Comparison of ENCODE assay signal across 8 cellular contexts in the genomic region with DNA sequence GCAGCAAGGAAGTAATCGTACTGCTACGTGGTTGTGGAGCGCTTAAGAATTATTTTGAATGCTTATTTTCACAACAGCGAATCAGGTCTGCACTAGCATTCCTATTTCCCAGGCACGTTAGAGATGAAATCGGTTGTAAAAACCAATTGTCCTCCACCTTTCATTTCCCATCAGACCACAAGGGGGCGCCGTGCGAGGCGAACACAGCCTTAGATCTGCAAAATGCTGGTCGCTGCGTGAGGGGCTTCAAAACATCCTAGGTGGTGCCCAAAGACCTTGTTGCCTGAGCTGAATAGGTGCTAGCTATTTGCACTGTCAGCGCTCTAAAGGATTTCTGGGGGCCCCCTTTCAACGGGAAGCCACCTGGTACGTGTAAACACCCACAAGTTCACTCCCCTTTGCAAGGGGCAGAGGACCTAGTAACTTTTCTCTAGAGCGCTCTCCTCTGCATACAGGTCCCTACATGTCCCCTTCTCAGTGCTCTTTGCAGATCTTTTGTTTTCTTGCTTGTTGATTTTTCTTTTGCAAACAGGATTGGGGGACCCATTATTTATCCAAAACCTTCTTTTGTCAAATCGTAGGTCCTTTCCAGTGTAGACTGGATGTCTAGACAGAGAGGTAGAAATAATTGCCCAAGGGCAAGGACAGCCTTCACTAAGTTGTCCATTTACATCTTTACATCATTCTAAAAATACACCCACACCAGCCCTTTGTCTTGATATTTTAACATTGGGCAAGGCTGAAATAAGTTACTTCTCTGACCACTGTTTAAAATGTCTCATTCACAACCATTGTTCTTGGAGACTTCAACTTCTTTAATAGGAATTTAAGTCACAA. TPM values are rescaled to one million over a fixed set of nuclear protein-coding genes. Genes with fewer than 3 reads are reported as not detected.
DNase-seq lines count a peak whose midpoint lies in the region; ATAC-seq and TF ChIP-seq lines count a peak whose summit lies in the region.

No MANE protein-coding gene starts in this region.

- intact Hi-C loops in right lobe of liver (cut with DNase I), result no loop called here

- H3K27ac ChIP-seq in right lobe of liver, result no peak overlapping the region

- no peak for TF ChIP-seq POLR2A in right lobe of liver (IDR thresholded peaks at IDR 0.05)

- peaks cover 17% of the 10 kb centered on the region for H3K4me1 Mint-ChIP-seq in central memory CD8-positive, alpha-beta T cell

- no peaks in the 10 kb centered on the region for H3K9me3 ChIP-seq in right lobe of liver

- ATAC-seq in central memory CD8-positive, alpha-beta T cell (replicated peaks; ENCODE audit: extremely low read depth, poor library complexity, severe bottlenecking), result peak; percentile 62
- peak; percentile 78 to 87 (median 84) for ATAC-seq in right lobe of liver
- ATAC-seq in GM21515 (IDR thresholded peaks at IDR 0.05; ENCODE audit: unreplicated experiment), result no peak

- H3K4me3 ChIP-seq in right lobe of liver, result no peak overlapping the region

- no peaks in the 10 kb centered on the region for H3K27me3 Mint-ChIP-seq in central memory CD8-positive, alpha-beta T cell

- no peaks in the 10 kb centered on the region for H3K9me3 Mint-ChIP-seq in central memory CD8-positive, alpha-beta T cell

- no peaks in the 10 kb centered on the region for H3K36me3 ChIP-seq in right lobe of liver

- DNase-seq in NCI-H2196 (lab: John Stamatoyannopoulos, UW; ENCODE audit: unreplicated experiment) (peak; percentile 33), NCI-H2196 treated with DMSO at 0.1 percent for 48 hours (lab: John Stamatoyannopoulos, UW; ENCODE audit: unreplicated experiment) (no peak), NAMALWA (ENCODE audit: low spot score) (peak; percentile 78), right lobe of liver (peak; percentile 68 to 74 (median 70))
- peak; percentile 80 for DNase-seq in activated CD4-positive, CD25-positive, alpha-beta regulatory T cell treated with anti-CD3 and anti-CD28 coated beads, Interleukin-2, amount 50 U/mL, for 72 hours
- DNase-seq in central memory CD8-positive, alpha-beta T cell (ENCODE audit: low spot score in 2 of 2), result peak; percentile 62 to 76
- peak; percentile 71 for DNase-seq in stimulated activated CD8-positive, alpha-beta memory T cell treated with anti-CD3 and anti-CD28 coated beads, Interleukin-12 subunit alpha, Interleukin-12 subunit beta, amount 100 ng/mL, for 1 hour (ENCODE audit: low read depth)

- peaks cover 4% of the 10 kb centered on the region for H3K36me3 Mint-ChIP-seq in central memory CD8-positive, alpha-beta T cell (ENCODE audit: insufficient read depth)

- no peaks in the 10 kb centered on the region for H3K27me3 ChIP-seq in right lobe of liver

- WGBS in right lobe of liver (ENCODE audit: insufficient coverage, low coverage, low lambda C conversion rate, missing lambda C conversion rate), result 12% methylated on average over 17 of the region's 17 CpGs

- H3K4me3 Mint-ChIP-seq in central memory CD8-positive, alpha-beta T cell, result peak overlapping the region; percentile 72

- peak; percentile 76 to 87 (median 86) for TF ChIP-seq CTCF in right lobe of liver (IDR thresholded peaks at IDR 0.05)

- H3K4me1 ChIP-seq in right lobe of liver, result peaks cover 0 to 5% (median 0%) of the 10 kb centered on the region in 4 donors

- peak overlapping the region; percentile 58 for H3K27ac Mint-ChIP-seq in central memory CD8-positive, alpha-beta T cell (ENCODE audit: low read depth)

RNA-seq across cellular contexts. Expression of a gene that starts 59.7 kb away (rescaled TPM):
- total RNA-seq in right lobe of liver, result 10 to 100 TPM in 4 of 6 experiments, 1 to 10 TPM in 2; 5.1 to 59.8 (median 26.2) TPM
